In genomic region chr6:39075010-39075738, GRCh38 we compare ENCODE assay signal across 23 cellular contexts. TPM values are rescaled to one million over a fixed set of nuclear protein-coding genes. Genes with fewer than 3 reads are reported as not detected.
DNase-seq lines count a peak whose midpoint lies in the region; ATAC-seq and TF ChIP-seq lines count a peak whose summit lies in the region.
"Had no signal": no experiment of that assay in that cellular context is flagged by ENCODE, and none has a peak within 500 bp of the region (broad histone marks: within the 10 kb centered on the region; RNA-seq: fewer than 3 reads in every experiment).

No MANE protein-coding gene starts in this region.

- no peaks in the 10 kb centered on the region for H3K9me2 ChIP-seq in neural cell (ENCODE audit: insufficient read depth, low read length)

- no peak overlapping the region for H3K4me2 ChIP-seq in neural cell (ENCODE audit: low read length)
- H3K4me2 ChIP-seq: KMS-11 had no signal

- TF ChIP-seq EP300 in neural cell (conservative IDR thresholded peaks at IDR 0.05; ENCODE audit: poor library complexity, severe bottlenecking) = peak; percentile 14

- H4K20me1 ChIP-seq in neural cell (ENCODE audit: insufficient read depth) = no peaks in the 10 kb centered on the region

- H3K27me3 Mint-ChIP-seq in activated CD8-positive, alpha-beta memory T cell treated with anti-CD3 and anti-CD28 coated beads, Interleukin-2, amount 10 ng/mL, durations not matched to agents 7 days and 5 days = peaks cover 13% of the 10 kb centered on the region
- peaks cover 18% of the 10 kb centered on the region for H3K27me3 Mint-ChIP-seq in chondrocyte (ENCODE audit: low read depth)

- no peaks in the 10 kb centered on the region for H3K79me2 ChIP-seq in neural cell (replicated peaks; ENCODE audit: insufficient read depth, low read length)

- H3K27me3 ChIP-seq in neural cell (ENCODE audit: insufficient read depth, low read depth, low read length) (no peaks in the 10 kb centered on the region), upper lobe of right lung (peaks cover 4% of the 10 kb centered on the region)

- peaks cover 14% of the 10 kb centered on the region for H3K4me1 Mint-ChIP-seq in activated CD8-positive, alpha-beta memory T cell treated with anti-CD3 and anti-CD28 coated beads, Interleukin-2, amount 10 ng/mL, durations not matched to agents 7 days and 5 days
- H3K4me1 Mint-ChIP-seq in chondrocyte (ENCODE audit: low read depth) = no peaks in the 10 kb centered on the region
- H3K4me1 Mint-ChIP-seq: CD4-positive, CD25-positive, alpha-beta regulatory T cell had no signal

- H3K4me1 ChIP-seq in upper lobe of right lung = no peaks in the 10 kb centered on the region
- H3K4me1 ChIP-seq: SJSA1 had no signal

- H3K9ac ChIP-seq in neural cell (ENCODE audit: low read length) = peak overlapping the region; percentile 28
- H3K9ac ChIP-seq: KMS-11 had no signal

- ATAC-seq in activated CD8-positive, alpha-beta memory T cell treated with anti-CD3 and anti-CD28 coated beads, Interleukin-2, amount 10 ng/mL, durations not matched to agents 7 days and 5 days = no peak
- ATAC-seq in upper lobe of right lung (no peak), GM21381 (IDR thresholded peaks at IDR 0.05; ENCODE audit: unreplicated experiment) (no peak)
- ATAC-seq: GM12878, HepG2 had no signal

- H3K27ac Mint-ChIP-seq in activated CD8-positive, alpha-beta memory T cell treated with anti-CD3 and anti-CD28 coated beads, Interleukin-2, amount 10 ng/mL, durations not matched to agents 7 days and 5 days = no peak overlapping the region
- no peak overlapping the region for H3K27ac Mint-ChIP-seq in chondrocyte (ENCODE audit: unreplicated experiment)
- H3K27ac Mint-ChIP-seq: CD4-positive, CD25-positive, alpha-beta regulatory T cell had no signal

- H3K4me3 ChIP-seq in neural cell (ENCODE audit: low read length) = no peak overlapping the region
- no peak overlapping the region for H3K4me3 ChIP-seq in upper lobe of right lung
- H3K4me3 ChIP-seq: GM12878, MG63, SJSA1 had no signal

- CTCF ChIA-PET in activated CD8-positive, alpha-beta memory T cell treated with anti-CD3 and anti-CD28 coated beads, Interleukin-2, amount 10 ng/mL, durations not matched to agents 7 days and 5 days (lab: Charles Lee) = interaction anchor here (1.4 kb wide), 2 partner anchors 14 to 228 kb away, joined by 3 to 5 read pairs; no protein-coding TSS in a partner anchor

- H3K36me3 Mint-ChIP-seq in activated CD8-positive, alpha-beta memory T cell treated with anti-CD3 and anti-CD28 coated beads, Interleukin-2, amount 10 ng/mL, durations not matched to agents 7 days and 5 days = no peaks in the 10 kb centered on the region
- H3K36me3 Mint-ChIP-seq in chondrocyte (ENCODE audit: low read depth) = no peaks in the 10 kb centered on the region
- H3K36me3 Mint-ChIP-seq: CD4-positive, CD25-positive, alpha-beta regulatory T cell had no signal

- intact Hi-C loops in upper lobe of right lung (cut with DNase I) = no loop called here

- H3K27ac ChIP-seq in neural cell (ENCODE audit: low read length) = peak overlapping the region; percentile 24
- H3K27ac ChIP-seq in upper lobe of right lung = no peak overlapping the region
- H3K27ac ChIP-seq: KMS-11, SJSA1 had no signal

- peaks cover 1% of the 10 kb centered on the region for H3K9me3 Mint-ChIP-seq in activated CD8-positive, alpha-beta memory T cell treated with anti-CD3 and anti-CD28 coated beads, Interleukin-2, amount 10 ng/mL, durations not matched to agents 7 days and 5 days (ENCODE audit: low read depth)
- H3K9me3 Mint-ChIP-seq in chondrocyte (ENCODE audit: low read depth) = peaks cover 3% of the 10 kb centered on the region
- H3K9me3 Mint-ChIP-seq: CD4-positive, CD25-positive, alpha-beta regulatory T cell had no signal

- no peak overlapping the region for H2AFZ ChIP-seq in neural cell (ENCODE audit: low read depth, low read length)

- TF ChIP-seq RAD21 in neural cell (conservative IDR thresholded peaks at IDR 0.05) = no peak

- H3F3A ChIP-seq in neural cell (ENCODE audit: insufficient read depth, low read length, poor library complexity, severe bottlenecking) = no peaks in the 10 kb centered on the region

- no peak overlapping the region for H3K4me3 Mint-ChIP-seq in activated CD8-positive, alpha-beta memory T cell treated with anti-CD3 and anti-CD28 coated beads, Interleukin-2, amount 10 ng/mL, durations not matched to agents 7 days and 5 days
- H3K4me3 Mint-ChIP-seq in chondrocyte (ENCODE audit: unreplicated experiment) = no peak overlapping the region

- peak; percentile 21 for DNase-seq in activated CD8-positive, alpha-beta memory T cell treated with anti-CD3 and anti-CD28 coated beads, Interleukin-2, amount 10 ng/mL, durations not matched to agents 7 days and 5 days
- DNase-seq in activated CD8-positive, alpha-beta memory T cell treated with anti-CD3 and anti-CD28 coated beads, Interleukin-2, amount 50 U/mL, for 48 hours = no peak
- DNase-seq in chondrocyte (ENCODE audit: low spot score) = peak; percentile 75
- peak; percentile 38 for DNase-seq in upper lobe of right lung
- DNase-seq in NCI-H1694 treated with DMSO at 0.1 percent for 48 hours (lab: John Stamatoyannopoulos, UW) = no peak
- DNase-seq in NCI-H2171 (lab: John Stamatoyannopoulos, UW) = no peak
- DNase-seq: AML-193; Calu3; CD4-positive, CD25-positive, alpha-beta regulatory T cell; DMS79; MG63; NCI-H1105; NCI-H2029; NCI-H524 treated with DMSO at 0.1 percent for 48 hours; OCI-M1 had no signal

- H3K36me3 ChIP-seq in neural cell (ENCODE audit: insufficient read depth, low read length) = no peaks in the 10 kb centered on the region
- no peaks in the 10 kb centered on the region for H3K36me3 ChIP-seq in upper lobe of right lung
- H3K36me3 ChIP-seq: MG63, SJSA1 had no signal

- TF ChIP-seq CTCF in chondrocyte (IDR thresholded peaks at IDR 0.05) = no peak
- no peak for TF ChIP-seq CTCF in neural cell (IDR thresholded peaks at IDR 0.05; ENCODE audit: poor library complexity, severe bottlenecking)
- no peak for TF ChIP-seq CTCF in upper lobe of right lung (IDR thresholded peaks at IDR 0.05)

- H3K9me3 ChIP-seq in neural cell (ENCODE audit: low read length) = peaks cover 2% of the 10 kb centered on the region
- no peaks in the 10 kb centered on the region for H3K9me3 ChIP-seq in upper lobe of right lung
- H3K9me3 ChIP-seq: MG63, SJSA1 had no signal

TF ChIP-seq in neural cell, 6 proteins besides CTCF, POLR2A, EP300 and RAD21:
- no peak for TF ChIP-seq SMC3 (conservative IDR thresholded peaks at IDR 0.05; ENCODE audit: poor library complexity)

RNA-seq across cellular contexts. Expression of gene GLP1R, which starts 26.6 kb away (rescaled TPM):
- not detected for total RNA-seq in activated CD8-positive, alpha-beta memory T cell treated with anti-CD3 and anti-CD28 coated beads, Interleukin-2, amount 10 ng/mL, durations not matched to agents 7 days and 5 days
- not detected in 3 replicates for total RNA-seq in chondrocyte
- polyA plus RNA-seq in neural cell = 0.06 TPM in 1 of 2 replicates, not detected in the other
- not detected in 2 replicates for polyA minus RNA-seq in neural cell
- total RNA-seq in upper lobe of right lung = not detected
- total RNA-seq: CD4-positive, CD25-positive, alpha-beta regulatory T cell; G401; GM12878; H4; HepG2; SJSA1 had no signal
- polyA plus RNA-seq: CD4-positive, CD25-positive, alpha-beta regulatory T cell; HepG2 had no signal

RNA-seq across cellular contexts. Expression of gene SAYSD1, which starts 39.8 kb away (rescaled TPM):
- 10 to 100 TPM in 1 of 2 experiments, 1 to 10 TPM in 1; 9.1 to 11.4 TPM for total RNA-seq in activated CD8-positive, alpha-beta memory T cell treated with anti-CD3 and anti-CD28 coated beads, Interleukin-2, amount 10 ng/mL, durations not matched to agents 7 days and 5 days
- total RNA-seq in chondrocyte (12.3 to 13.9 TPM (median 13.6 TPM) in 3 replicates), upper lobe of right lung (15.2 TPM)
- 29.2 and 40.5 TPM in 2 replicates for polyA plus RNA-seq in neural cell
- polyA minus RNA-seq in neural cell = 62.3 and 65.1 TPM in 2 replicates

Comparison
In these comparisons a context has a peak if more than half of its experiments do, and no peak if none do; other contexts are left out.
1. DNase-seq: peak in activated CD8-positive, alpha-beta memory T cell treated with anti-CD3 and anti-CD28 coated beads, Interleukin-2, amount 10 ng/mL, durations not matched to agents 7 days and 5 days (single experiment), chondrocyte (single experiment) and upper lobe of right lung (single experiment); none in activated CD8-positive, alpha-beta memory T cell treated with anti-CD3 and anti-CD28 coated beads, Interleukin-2, amount 50 U/mL, for 48 hours (single experiment), NCI-H1694 treated with DMSO at 0.1 percent for 48 hours (single experiment) and NCI-H2171 (single experiment).